In genomic region chr19:30227071-30227621, GRCh38 we compare ENCODE assay signal across 8 cellular contexts.
DNase-seq lines count a peak whose midpoint lies in the region; ATAC-seq and TF ChIP-seq lines count a peak whose summit lies in the region.

No MANE protein-coding gene starts in this region.

- ATAC-seq in activated CD4-positive, alpha-beta T cell treated with anti-CD3 and anti-CD28 coated beads for 36 hours = no peak
- ATAC-seq in gastroesophageal sphincter (no peak), HG02981 (IDR thresholded peaks at IDR 0.05; ENCODE audit: unreplicated experiment) (no peak)

- CTCF ChIA-PET in activated CD4-positive, alpha-beta T cell treated with anti-CD3 and anti-CD28 coated beads for 36 hours (lab: Charles Lee) = interaction anchor here (0.6 kb wide), 1 partner anchor 1049 kb away, joined by 5 read pairs; no protein-coding TSS in a partner anchor
- CTCF ChIA-PET in SK-N-SH (lab: Yijun Ruan, JAX) = interaction anchor here (0.8 to 2.3 kb wide), 4 partner anchors 11 to 369 kb away, joined by 3 to 9 read pairs (median 4); no protein-coding TSS in a partner anchor

- peak overlapping the region; percentile 89 for H3K4me2 ChIP-seq in SK-N-SH

- peak overlapping the region; percentile 94; the same call in 1 of the 2 replicates for H2AFZ ChIP-seq in SK-N-SH (ENCODE audit: low read depth)

- peaks cover 27% of the 10 kb centered on the region for H3K4me1 Mint-ChIP-seq in activated CD4-positive, alpha-beta T cell treated with anti-CD3 and anti-CD28 coated beads for 36 hours

- TF ChIP-seq RAD21 in SK-N-SH (IDR thresholded peaks at IDR 0.05; ENCODE audit: low read length) = no peak

- TF ChIP-seq CTCF in SK-N-SH (IDR thresholded peaks at IDR 0.05) (no peak), gastroesophageal sphincter (IDR thresholded peaks at IDR 0.05) (no peak)

- H3K9ac ChIP-seq in SK-N-SH = peak overlapping the region; percentile 18; the same call in 1 of the 2 replicates

- no peaks in the 10 kb centered on the region for H3K9me3 ChIP-seq in SK-N-SH
- no peaks in the 10 kb centered on the region for H3K9me3 ChIP-seq in gastroesophageal sphincter

- H3K4me3 ChIP-seq in SK-N-SH (ENCODE audit: low read depth in 2 of 2, low read length in 1 of 2) = peak overlapping the region; percentile 57 to 71
- H3K4me3 ChIP-seq in gastroesophageal sphincter = peak overlapping the region; percentile 26 to 74

- intact Hi-C loops in activated CD4-positive, alpha-beta T cell treated with anti-CD3 and anti-CD28 coated beads for 36 hours (cut with DNase I, micrococcal nuclease) = loop anchor here (1.0 to 10.0 kb wide), 7 partner anchors 148 to 1125 kb away; partner anchors contain the start of genes URI1 (in 1 of the 2) and ZNF536 (in 1 of the 2)

- H3K9me3 Mint-ChIP-seq in activated CD4-positive, alpha-beta T cell treated with anti-CD3 and anti-CD28 coated beads for 36 hours (ENCODE audit: low read depth) = no peaks in the 10 kb centered on the region

- no peaks in the 10 kb centered on the region for H3K79me2 ChIP-seq in SK-N-SH (ENCODE audit: insufficient read depth)

- peak overlapping the region in 1 of 2 experiments; percentile 94; a peak in 2 of 4 replicates for H3K27ac ChIP-seq in SK-N-SH (ENCODE audit: low read depth in 2 of 2, low read length in 1 of 2)
- peak overlapping the region in 3 of 4 donors; percentile 54 to 75 (median 71) for H3K27ac ChIP-seq in gastroesophageal sphincter

- no peak for DNase-seq in activated CD4-positive, alpha-beta T cell treated with anti-CD3 and anti-CD28 coated beads for 36 hours
- DNase-seq in activated CD4-positive, alpha-beta T cell treated with anti-CD3 and anti-CD28 coated beads, Interleukin-2, amount 50 U/mL, for 4 hours = no peak
- DNase-seq in SK-N-SH = no peak
- peak; percentile 77 for DNase-seq in retina
- DNase-seq in stimulated activated naive CD4-positive, alpha-beta T cell (lab: John Stamatoyannopoulos, UW) = no peak
- DNase-seq in NCI-H2029 (lab: John Stamatoyannopoulos, UW) = no peak

- H3K9me2 ChIP-seq in SK-N-SH = no peaks in the 10 kb centered on the region

- H3K27me3 ChIP-seq in SK-N-SH (ENCODE audit: insufficient read depth) (peaks cover 13% of the 10 kb centered on the region), gastroesophageal sphincter (peaks cover 97% of the 10 kb centered on the region)

- peaks cover 7 to 25% of the 10 kb centered on the region in 2 experiments; a peak in 3 of 4 replicates for H3K4me1 ChIP-seq in SK-N-SH (ENCODE audit: control insufficient read depth in 1 of 2, insufficient read depth in 2 of 2, low read depth in 1 of 2, low read length in 1 of 2)
- peaks cover 0 to 51% (median 20%) of the 10 kb centered on the region in 3 donors for H3K4me1 ChIP-seq in gastroesophageal sphincter

- TF ChIP-seq POLR2A in gastroesophageal sphincter (IDR thresholded peaks at IDR 0.05) = no peak

- peaks cover 60% of the 10 kb centered on the region for H3K27me3 Mint-ChIP-seq in activated CD4-positive, alpha-beta T cell treated with anti-CD3 and anti-CD28 coated beads for 36 hours

- H3K36me3 Mint-ChIP-seq in activated CD4-positive, alpha-beta T cell treated with anti-CD3 and anti-CD28 coated beads for 36 hours (ENCODE audit: low read depth) = no peaks in the 10 kb centered on the region

- H3K36me3 ChIP-seq in SK-N-SH (replicated peaks in 1 of 2; ENCODE audit: control insufficient read depth in 1 of 2, insufficient read depth in 2 of 2, low read length in 1 of 2) (no peaks in the 10 kb centered on the region), gastroesophageal sphincter (no peaks in the 10 kb centered on the region)

- H3F3A ChIP-seq in SK-N-SH (replicated peaks; ENCODE audit: insufficient read depth) = no peaks in the 10 kb centered on the region

- H3K4me3 Mint-ChIP-seq in activated CD4-positive, alpha-beta T cell treated with anti-CD3 and anti-CD28 coated beads for 36 hours = peak overlapping the region; percentile 73

- POLR2A ChIA-PET in activated CD4-positive, alpha-beta T cell treated with anti-CD3 and anti-CD28 coated beads for 36 hours (lab: Charles Lee) = interaction anchor here (0.6 kb wide), 1 partner anchor 626 kb away, joined by 3 read pairs; no protein-coding TSS in a partner anchor
- POLR2A ChIA-PET in SK-N-SH (lab: Yijun Ruan, JAX) = no interaction called here

- WGBS in SK-N-SH (ENCODE audit: low lambda C conversion rate) = under 1% methylated on average over 32 of the region's 32 CpGs
- 3% methylated on average over 14 of the region's 32 CpGs; no CpG with 5 or more reads in 1 of the 2 donors for WGBS in gastroesophageal sphincter (ENCODE audit: low coverage in 1 of 2), 2 donors

- H3K27ac Mint-ChIP-seq in activated CD4-positive, alpha-beta T cell treated with anti-CD3 and anti-CD28 coated beads for 36 hours = no peak overlapping the region

- H4K20me1 ChIP-seq in SK-N-SH (ENCODE audit: insufficient read depth) = no peaks in the 10 kb centered on the region

- TF ChIP-seq EP300 in SK-N-SH (IDR thresholded peaks at IDR 0.05; ENCODE audit: borderline replicate concordance in 1 of 2, low read depth in 1 of 2, low read length in 1 of 2) (no peak), gastroesophageal sphincter (IDR thresholded peaks at IDR 0.05) (no peak)

TF ChIP-seq in SK-N-SH, 30 proteins besides CTCF, POLR2A, EP300 and RAD21:
- TF ChIP-seq MXI1 (IDR thresholded peaks at IDR 0.05; ENCODE audit: low read depth, low read length) (peak; percentile 1; the same call in 1 of the 2 replicates), FOSL2 (IDR thresholded peaks at IDR 0.05; ENCODE audit: borderline replicate concordance, low read depth) (no peak)
